Comparison of ENCODE assay signal across 1 cellular context in genomic region chr17:45579529-45580495, GRCh38.
A peak's percentile ranks its signal among the peaks of the same experiment; 100 is the strongest.
TF ChIP-seq lines count a peak whose summit lies in the region.

No MANE protein-coding gene starts in this region.

TF ChIP-seq in HEK293, 187 proteins besides CTCF, POLR2A, EP300 and RAD21 (continued from another document):
- TF ChIP-seq ZNF391 (tag by site-specific recombination; IDR thresholded peaks at IDR 0.05; ENCODE audit: borderline replicate concordance, low read depth) (no peak), ZXDB (tag by site-specific recombination; IDR thresholded peaks at IDR 0.05) (peak; percentile 53), ZNF561 (tag by site-specific recombination; IDR thresholded peaks at IDR 0.05; ENCODE audit: borderline replicate concordance) (0 out of 2 replicates have a peak, but pooled peaks have one; percentile 5), PRDM1 (tag by site-specific recombination; IDR thresholded peaks at IDR 0.05) (peak; percentile 41; the same call in 1 of the 2 replicates), ZNF341 (tag by site-specific recombination; IDR thresholded peaks at IDR 0.05; ENCODE audit: low read depth) (peak; percentile 77), ZNF2 (tag by site-specific recombination; IDR thresholded peaks at IDR 0.05) (no peak), ZNF585B (tag by site-specific recombination; IDR thresholded peaks at IDR 0.05) (no peak), ZBTB17 (tag by site-specific recombination; IDR thresholded peaks at IDR 0.05) (peak; percentile 93), ZNF621 (tag by site-specific recombination; IDR thresholded peaks at IDR 0.05) (no peak), ZNF473 (tag by site-specific recombination; IDR thresholded peaks at IDR 0.05) (no peak)
- TF ChIP-seq, protein P1, sequence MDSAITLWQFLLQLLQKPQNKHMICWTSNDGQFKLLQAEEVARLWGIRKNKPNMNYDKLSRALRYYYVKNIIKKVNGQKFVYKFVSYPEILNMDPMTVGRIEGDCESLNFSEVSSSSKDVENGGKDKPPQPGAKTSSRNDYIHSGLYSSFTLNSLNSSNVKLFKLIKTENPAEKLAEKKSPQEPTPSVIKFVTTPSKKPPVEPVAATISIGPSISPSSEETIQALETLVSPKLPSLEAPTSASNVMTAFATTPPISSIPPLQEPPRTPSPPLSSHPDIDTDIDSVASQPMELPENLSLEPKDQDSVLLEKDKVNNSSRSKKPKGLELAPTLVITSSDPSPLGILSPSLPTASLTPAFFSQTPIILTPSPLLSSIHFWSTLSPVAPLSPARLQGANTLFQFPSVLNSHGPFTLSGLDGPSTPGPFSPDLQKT (IDR thresholded peaks at IDR 0.05; ENCODE audit: borderline replicate concordance, low read depth, low read length): no peak
- TF ChIP-seq, protein P2, sequence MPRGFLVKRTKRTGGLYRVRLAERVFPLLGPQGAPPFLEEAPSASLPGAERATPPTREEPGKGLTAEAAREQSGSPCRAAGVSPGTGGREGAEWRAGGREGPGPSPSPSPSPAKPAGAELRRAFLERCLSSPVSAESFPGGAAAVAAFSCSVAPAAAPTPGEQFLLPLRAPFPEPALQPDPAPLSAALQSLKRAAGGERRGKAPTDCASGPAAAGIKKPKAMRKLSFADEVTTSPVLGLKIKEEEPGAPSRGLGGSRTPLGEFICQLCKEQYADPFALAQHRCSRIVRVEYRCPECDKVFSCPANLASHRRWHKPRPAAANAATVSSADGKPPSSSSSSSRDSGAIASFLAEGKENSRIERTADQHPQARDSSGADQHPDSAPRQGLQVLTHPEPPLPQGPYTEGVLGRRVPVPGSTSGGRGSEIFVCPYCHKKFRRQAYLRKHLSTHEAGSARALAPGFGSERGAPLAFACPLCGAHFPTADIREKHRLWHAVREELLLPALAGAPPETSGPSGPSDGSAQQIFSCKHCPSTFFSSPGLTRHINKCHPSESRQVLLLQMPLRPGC (tag by site-specific recombination; IDR thresholded peaks at IDR 0.05): no peak
